ENCODE assay signal across 1 cellular context in the genomic region with DNA sequence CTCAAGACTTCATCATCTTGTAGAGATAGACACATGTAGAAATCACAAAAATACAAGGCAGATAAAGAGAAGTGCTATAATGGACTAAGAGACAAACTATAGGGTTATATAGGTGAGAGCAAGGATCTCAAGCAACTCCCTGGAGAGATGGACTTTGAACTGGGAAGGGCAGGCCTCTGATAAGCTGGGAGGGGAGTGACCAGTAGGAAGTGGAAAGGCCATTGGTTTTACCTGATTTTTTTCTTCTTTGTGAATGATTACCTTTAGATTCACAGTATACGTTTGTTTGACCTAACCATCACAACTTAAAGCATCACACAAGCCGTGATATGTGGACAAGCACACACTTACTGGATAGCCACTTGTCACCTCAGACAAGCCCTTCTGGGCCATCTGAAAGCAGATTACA.
TF ChIP-seq lines count a peak whose summit lies in the region.

No MANE protein-coding gene starts in this region.

TF ChIP-seq in HepG2, 621 proteins besides CTCF, POLR2A, EP300 and RAD21 (continued from another document and continues in another):
- TF ChIP-seq, protein P1, sequence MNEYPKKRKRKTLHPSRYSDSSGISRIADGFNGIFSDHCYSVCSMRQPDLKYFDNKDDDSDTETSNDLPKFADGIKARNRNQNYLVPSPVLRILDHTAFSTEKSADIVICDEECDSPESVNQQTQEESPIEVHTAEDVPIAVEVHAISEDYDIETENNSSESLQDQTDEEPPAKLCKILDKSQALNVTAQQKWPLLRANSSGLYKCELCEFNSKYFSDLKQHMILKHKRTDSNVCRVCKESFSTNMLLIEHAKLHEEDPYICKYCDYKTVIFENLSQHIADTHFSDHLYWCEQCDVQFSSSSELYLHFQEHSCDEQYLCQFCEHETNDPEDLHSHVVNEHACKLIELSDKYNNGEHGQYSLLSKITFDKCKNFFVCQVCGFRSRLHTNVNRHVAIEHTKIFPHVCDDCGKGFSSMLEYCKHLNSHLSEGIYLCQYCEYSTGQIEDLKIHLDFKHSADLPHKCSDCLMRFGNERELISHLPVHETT (CRISPR knock-in tag; conservative IDR thresholded peaks at IDR 0.05): no peak
- TF ChIP-seq ZNF781 (CRISPR knock-in tag; IDR thresholded peaks at IDR 0.05; ENCODE audit: borderline replicate concordance, not compliant biosample characterization) (no peak), TEAD3 (CRISPR knock-in tag; optimal IDR thresholded peaks at IDR 0.05; ENCODE audit: borderline replicate concordance) (peak; percentile 54), ARHGAP35 (CRISPR knock-in tag; IDR thresholded peaks at IDR 0.05; ENCODE audit: borderline replicate concordance) (no peak), ZNF552 (CRISPR knock-in tag; IDR thresholded peaks at IDR 0.05; ENCODE audit: borderline replicate concordance) (no peak), TGIF2 (CRISPR knock-in tag; IDR thresholded peaks at IDR 0.05) (no peak), SIX1 (CRISPR knock-in tag; IDR thresholded peaks at IDR 0.05; ENCODE audit: borderline replicate concordance) (no peak), JUNB (CRISPR knock-in tag; IDR thresholded peaks at IDR 0.05; ENCODE audit: borderline replicate concordance) (no peak), ZNF510 (CRISPR knock-in tag; IDR thresholded peaks at IDR 0.05; ENCODE audit: low read depth) (no peak), CREB1 (IDR thresholded peaks at IDR 0.05) (no peak), CREB1 (CRISPR knock-in tag; IDR thresholded peaks at IDR 0.05) (0 out of 2 replicates have a peak, but pooled peaks have one; percentile 25), KDM2A (CRISPR knock-in tag; IDR thresholded peaks at IDR 0.05; ENCODE audit: borderline replicate concordance, low read depth) (no peak), NFKB2 (CRISPR knock-in tag; IDR thresholded peaks at IDR 0.05; ENCODE audit: borderline replicate concordance) (no peak), ZBTB7B (CRISPR knock-in tag; IDR thresholded peaks at IDR 0.05) (no peak), ZNF138 (CRISPR knock-in tag; IDR thresholded peaks at IDR 0.05; ENCODE audit: low read depth) (no peak), ZNF660 (CRISPR knock-in tag; IDR thresholded peaks at IDR 0.05; ENCODE audit: borderline replicate concordance, low read depth) (no peak), ADNP (CRISPR knock-in tag; IDR thresholded peaks at IDR 0.05) (no peak), RFX3 (CRISPR knock-in tag; IDR thresholded peaks at IDR 0.05) (no peak), HHEX (CRISPR knock-in tag; IDR thresholded peaks at IDR 0.05) (no peak), SOX6 (IDR thresholded peaks at IDR 0.05) (no peak), SOX6 (CRISPR knock-in tag; IDR thresholded peaks at IDR 0.05) (0 out of 2 replicates have a peak, but pooled peaks have one; percentile 28), XRCC5 (optimal IDR thresholded peaks at IDR 0.05; ENCODE audit: low read length) (peak; percentile 3), PLRG1 (conservative IDR thresholded peaks at IDR 0.05) (no peak), HOXA3 (CRISPR knock-in tag; IDR thresholded peaks at IDR 0.05) (peak; percentile 41; the same call in 1 of the 2 replicates), SATB2 (CRISPR knock-in tag; IDR thresholded peaks at IDR 0.05) (no peak), NR3C1 (CRISPR knock-in tag; IDR thresholded peaks at IDR 0.05) (no peak), DNMT3B (CRISPR knock-in tag; conservative IDR thresholded peaks at IDR 0.05) (no peak), TCF7 (IDR thresholded peaks at IDR 0.05; ENCODE audit: low read depth) (peak; percentile 7; the same call in 1 of the 2 replicates), ZNF484 (CRISPR knock-in tag; IDR thresholded peaks at IDR 0.05; ENCODE audit: borderline replicate concordance, low read depth) (no peak), HNRNPH1 (optimal IDR thresholded peaks at IDR 0.05; ENCODE audit: low read depth, low read length) (no peak), PAF1 (CRISPR knock-in tag; IDR thresholded peaks at IDR 0.05) (no peak), TOE1 (CRISPR knock-in tag; IDR thresholded peaks at IDR 0.05) (no peak), BHLHE40 (IDR thresholded peaks at IDR 0.05; ENCODE audit: low read length) (no peak), ZNF264 (CRISPR knock-in tag; IDR thresholded peaks at IDR 0.05) (0 out of 2 replicates have a peak, but pooled peaks have one; percentile 25), SIX4 (CRISPR knock-in tag; IDR thresholded peaks at IDR 0.05) (no peak), FOSL2 (CRISPR knock-in tag; IDR thresholded peaks at IDR 0.05) (peak; percentile 5; the same call in 1 of the 2 replicates), TBX3 (IDR thresholded peaks at IDR 0.05; ENCODE audit: borderline replicate concordance) (no peak), ZNF20 (CRISPR knock-in tag; IDR thresholded peaks at IDR 0.05) (no peak), GATAD2A (CRISPR knock-in tag; IDR thresholded peaks at IDR 0.05) (peak; percentile 75; the same call in 1 of the 2 replicates), SMAD9 (CRISPR knock-in tag; IDR thresholded peaks at IDR 0.05) (no peak), CHCHD3 (CRISPR knock-in tag; IDR thresholded peaks at IDR 0.05) (no peak), YEATS4 (CRISPR knock-in tag; IDR thresholded peaks at IDR 0.05; ENCODE audit: borderline replicate concordance) (0 out of 2 replicates have a peak, but pooled peaks have one; percentile 48), MED1 (CRISPR knock-in tag; IDR thresholded peaks at IDR 0.05) (0 out of 2 replicates have a peak, but pooled peaks have one; percentile 26), SAP130 (CRISPR knock-in tag; IDR thresholded peaks at IDR 0.05; ENCODE audit: low read depth) (peak; percentile 29; the same call in 1 of the 2 replicates), RFX5 (IDR thresholded peaks at IDR 0.05; ENCODE audit: low read depth, low read length) (no peak), ZBTB8A (CRISPR knock-in tag; IDR thresholded peaks at IDR 0.05; ENCODE audit: borderline replicate concordance, low read depth) (no peak), HOXA5 (CRISPR knock-in tag; IDR thresholded peaks at IDR 0.05) (no peak), FOXC1 (CRISPR knock-in tag; IDR thresholded peaks at IDR 0.05; ENCODE audit: borderline replicate concordance) (no peak), NKX3-1 (CRISPR knock-in tag; IDR thresholded peaks at IDR 0.05) (no peak), SRF (IDR thresholded peaks at IDR 0.05; ENCODE audit: low read depth, low read length) (no peak), ELF3 (CRISPR knock-in tag; IDR thresholded peaks at IDR 0.05) (peak; percentile 49; the same call in 1 of the 2 replicates), ZNF615 (CRISPR knock-in tag; IDR thresholded peaks at IDR 0.05; ENCODE audit: borderline replicate concordance) (no peak)
- TF ChIP-seq, protein P2, sequence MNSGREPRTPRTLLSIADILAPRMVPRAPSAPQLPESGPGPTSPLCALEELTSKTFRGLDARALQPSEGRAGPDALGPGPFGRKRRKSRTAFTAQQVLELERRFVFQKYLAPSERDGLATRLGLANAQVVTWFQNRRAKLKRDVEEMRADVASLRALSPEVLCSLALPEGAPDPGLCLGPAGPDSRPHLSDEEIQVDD (CRISPR knock-in tag; IDR thresholded peaks at IDR 0.05; ENCODE audit: borderline replicate concordance): no peak
- TF ChIP-seq, protein P3, sequence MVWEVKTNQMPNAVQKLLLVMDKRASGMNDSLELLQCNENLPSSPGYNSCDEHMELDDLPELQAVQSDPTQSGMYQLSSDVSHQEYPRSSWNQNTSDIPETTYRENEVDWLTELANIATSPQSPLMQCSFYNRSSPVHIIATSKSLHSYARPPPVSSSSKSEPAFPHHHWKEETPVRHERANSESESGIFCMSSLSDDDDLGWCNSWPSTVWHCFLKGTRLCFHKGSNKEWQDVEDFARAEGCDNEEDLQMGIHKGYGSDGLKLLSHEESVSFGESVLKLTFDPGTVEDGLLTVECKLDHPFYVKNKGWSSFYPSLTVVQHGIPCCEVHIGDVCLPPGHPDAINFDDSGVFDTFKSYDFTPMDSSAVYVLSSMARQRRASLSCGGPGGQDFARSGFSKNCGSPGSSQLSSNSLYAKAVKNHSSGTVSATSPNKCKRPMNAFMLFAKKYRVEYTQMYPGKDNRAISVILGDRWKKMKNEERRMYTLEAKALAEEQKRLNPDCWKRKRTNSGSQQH (CRISPR knock-in tag; IDR thresholded peaks at IDR 0.05; ENCODE audit: low read depth): no peak
- TF ChIP-seq, protein P4, sequence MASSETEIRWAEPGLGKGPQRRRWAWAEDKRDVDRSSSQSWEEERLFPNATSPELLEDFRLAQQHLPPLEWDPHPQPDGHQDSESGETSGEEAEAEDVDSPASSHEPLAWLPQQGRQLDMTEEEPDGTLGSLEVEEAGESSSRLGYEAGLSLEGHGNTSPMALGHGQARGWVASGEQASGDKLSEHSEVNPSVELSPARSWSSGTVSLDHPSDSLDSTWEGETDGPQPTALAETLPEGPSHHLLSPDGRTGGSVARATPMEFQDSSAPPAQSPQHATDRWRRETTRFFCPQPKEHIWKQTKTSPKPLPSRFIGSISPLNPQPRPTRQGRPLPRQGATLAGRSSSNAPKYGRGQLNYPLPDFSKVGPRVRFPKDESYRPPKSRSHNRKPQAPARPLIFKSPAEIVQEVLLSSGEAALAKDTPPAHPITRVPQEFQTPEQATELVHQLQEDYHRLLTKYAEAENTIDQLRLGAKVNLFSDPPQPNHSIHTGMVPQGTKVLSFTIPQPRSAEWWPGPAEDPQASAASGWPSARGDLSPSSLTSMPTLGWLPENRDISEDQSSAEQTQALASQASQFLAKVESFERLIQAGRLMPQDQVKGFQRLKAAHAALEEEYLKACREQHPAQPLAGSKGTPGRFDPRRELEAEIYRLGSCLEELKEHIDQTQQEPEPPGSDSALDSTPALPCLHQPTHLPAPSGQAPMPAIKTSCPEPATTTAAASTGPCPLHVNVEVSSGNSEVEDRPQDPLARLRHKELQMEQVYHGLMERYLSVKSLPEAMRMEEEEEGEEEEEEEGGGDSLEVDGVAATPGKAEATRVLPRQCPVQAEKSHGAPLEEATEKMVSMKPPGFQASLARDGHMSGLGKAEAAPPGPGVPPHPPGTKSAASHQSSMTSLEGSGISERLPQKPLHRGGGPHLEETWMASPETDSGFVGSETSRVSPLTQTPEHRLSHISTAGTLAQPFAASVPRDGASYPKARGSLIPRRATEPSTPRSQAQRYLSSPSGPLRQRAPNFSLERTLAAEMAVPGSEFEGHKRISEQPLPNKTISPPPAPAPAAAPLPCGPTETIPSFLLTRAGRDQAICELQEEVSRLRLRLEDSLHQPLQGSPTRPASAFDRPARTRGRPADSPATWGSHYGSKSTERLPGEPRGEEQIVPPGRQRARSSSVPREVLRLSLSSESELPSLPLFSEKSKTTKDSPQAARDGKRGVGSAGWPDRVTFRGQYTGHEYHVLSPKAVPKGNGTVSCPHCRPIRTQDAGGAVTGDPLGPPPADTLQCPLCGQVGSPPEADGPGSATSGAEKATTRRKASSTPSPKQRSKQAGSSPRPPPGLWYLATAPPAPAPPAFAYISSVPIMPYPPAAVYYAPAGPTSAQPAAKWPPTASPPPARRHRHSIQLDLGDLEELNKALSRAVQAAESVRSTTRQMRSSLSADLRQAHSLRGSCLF (CRISPR knock-in tag; IDR thresholded peaks at IDR 0.05; ENCODE audit: borderline replicate concordance): no peak
- TF ChIP-seq, protein P5, sequence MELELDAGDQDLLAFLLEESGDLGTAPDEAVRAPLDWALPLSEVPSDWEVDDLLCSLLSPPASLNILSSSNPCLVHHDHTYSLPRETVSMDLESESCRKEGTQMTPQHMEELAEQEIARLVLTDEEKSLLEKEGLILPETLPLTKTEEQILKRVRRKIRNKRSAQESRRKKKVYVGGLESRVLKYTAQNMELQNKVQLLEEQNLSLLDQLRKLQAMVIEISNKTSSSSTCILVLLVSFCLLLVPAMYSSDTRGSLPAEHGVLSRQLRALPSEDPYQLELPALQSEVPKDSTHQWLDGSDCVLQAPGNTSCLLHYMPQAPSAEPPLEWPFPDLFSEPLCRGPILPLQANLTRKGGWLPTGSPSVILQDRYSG (CRISPR knock-in tag; IDR thresholded peaks at IDR 0.05): no peak
- TF ChIP-seq, protein P6, sequence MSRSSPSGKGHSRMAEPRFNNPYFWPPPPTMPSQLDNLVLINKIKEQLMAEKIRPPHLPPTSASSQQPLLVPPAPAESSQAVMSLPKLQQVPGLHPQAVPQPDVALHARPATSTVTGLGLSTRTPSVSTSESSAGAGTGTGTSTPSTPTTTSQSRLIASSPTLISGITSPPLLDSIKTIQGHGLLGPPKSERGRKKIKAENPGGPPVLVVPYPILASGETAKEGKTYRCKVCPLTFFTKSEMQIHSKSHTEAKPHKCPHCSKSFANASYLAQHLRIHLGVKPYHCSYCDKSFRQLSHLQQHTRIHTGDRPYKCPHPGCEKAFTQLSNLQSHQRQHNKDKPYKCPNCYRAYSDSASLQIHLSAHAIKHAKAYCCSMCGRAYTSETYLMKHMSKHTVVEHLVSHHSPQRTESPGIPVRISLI (CRISPR knock-in tag; IDR thresholded peaks at IDR 0.05; ENCODE audit: borderline replicate concordance): peak; percentile 84
- TF ChIP-seq, protein P7, sequence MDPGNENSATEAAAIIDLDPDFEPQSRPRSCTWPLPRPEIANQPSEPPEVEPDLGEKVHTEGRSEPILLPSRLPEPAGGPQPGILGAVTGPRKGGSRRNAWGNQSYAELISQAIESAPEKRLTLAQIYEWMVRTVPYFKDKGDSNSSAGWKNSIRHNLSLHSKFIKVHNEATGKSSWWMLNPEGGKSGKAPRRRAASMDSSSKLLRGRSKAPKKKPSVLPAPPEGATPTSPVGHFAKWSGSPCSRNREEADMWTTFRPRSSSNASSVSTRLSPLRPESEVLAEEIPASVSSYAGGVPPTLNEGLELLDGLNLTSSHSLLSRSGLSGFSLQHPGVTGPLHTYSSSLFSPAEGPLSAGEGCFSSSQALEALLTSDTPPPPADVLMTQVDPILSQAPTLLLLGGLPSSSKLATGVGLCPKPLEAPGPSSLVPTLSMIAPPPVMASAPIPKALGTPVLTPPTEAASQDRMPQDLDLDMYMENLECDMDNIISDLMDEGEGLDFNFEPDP (CRISPR knock-in tag; conservative IDR thresholded peaks at IDR 0.05): no peak
- TF ChIP-seq, protein P8, sequence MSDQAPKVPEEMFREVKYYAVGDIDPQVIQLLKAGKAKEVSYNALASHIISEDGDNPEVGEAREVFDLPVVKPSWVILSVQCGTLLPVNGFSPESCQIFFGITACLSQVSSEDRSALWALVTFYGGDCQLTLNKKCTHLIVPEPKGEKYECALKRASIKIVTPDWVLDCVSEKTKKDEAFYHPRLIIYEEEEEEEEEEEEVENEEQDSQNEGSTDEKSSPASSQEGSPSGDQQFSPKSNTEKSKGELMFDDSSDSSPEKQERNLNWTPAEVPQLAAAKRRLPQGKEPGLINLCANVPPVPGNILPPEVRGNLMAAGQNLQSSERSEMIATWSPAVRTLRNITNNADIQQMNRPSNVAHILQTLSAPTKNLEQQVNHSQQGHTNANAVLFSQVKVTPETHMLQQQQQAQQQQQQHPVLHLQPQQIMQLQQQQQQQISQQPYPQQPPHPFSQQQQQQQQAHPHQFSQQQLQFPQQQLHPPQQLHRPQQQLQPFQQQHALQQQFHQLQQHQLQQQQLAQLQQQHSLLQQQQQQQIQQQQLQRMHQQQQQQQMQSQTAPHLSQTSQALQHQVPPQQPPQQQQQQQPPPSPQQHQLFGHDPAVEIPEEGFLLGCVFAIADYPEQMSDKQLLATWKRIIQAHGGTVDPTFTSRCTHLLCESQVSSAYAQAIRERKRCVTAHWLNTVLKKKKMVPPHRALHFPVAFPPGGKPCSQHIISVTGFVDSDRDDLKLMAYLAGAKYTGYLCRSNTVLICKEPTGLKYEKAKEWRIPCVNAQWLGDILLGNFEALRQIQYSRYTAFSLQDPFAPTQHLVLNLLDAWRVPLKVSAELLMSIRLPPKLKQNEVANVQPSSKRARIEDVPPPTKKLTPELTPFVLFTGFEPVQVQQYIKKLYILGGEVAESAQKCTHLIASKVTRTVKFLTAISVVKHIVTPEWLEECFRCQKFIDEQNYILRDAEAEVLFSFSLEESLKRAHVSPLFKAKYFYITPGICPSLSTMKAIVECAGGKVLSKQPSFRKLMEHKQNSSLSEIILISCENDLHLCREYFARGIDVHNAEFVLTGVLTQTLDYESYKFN (CRISPR knock-in tag; conservative IDR thresholded peaks at IDR 0.05): peak; percentile 79
